ENCODE assay signal across 1 cellular context in genomic region chr1:246332078-246332477, GRCh38.
TF ChIP-seq lines count a peak whose summit lies in the region.

No MANE protein-coding gene starts in this region.

TF ChIP-seq in K562, 482 proteins besides CTCF, POLR2A, EP300 and RAD21 (continued from another document and continues in another):
- 0 out of 4 replicates have a peak, but pooled peaks of 1 of the 2 experiments have one; percentile 27 for TF ChIP-seq HDAC1 (IDR thresholded peaks at IDR 0.05)
- peak; percentile 44; the same call in 1 of the 2 replicates for TF ChIP-seq ZFX (CRISPR knock-in tag; IDR thresholded peaks at IDR 0.05)
- TF ChIP-seq MAX (CRISPR knock-in tag; IDR thresholded peaks at IDR 0.05): no peak
- TF ChIP-seq PBX2 (CRISPR knock-in tag; IDR thresholded peaks at IDR 0.05; ENCODE audit: low read depth): no peak
- TF ChIP-seq PBX2 (tag; conservative IDR thresholded peaks at IDR 0.05; ENCODE audit: low read depth): peak; percentile 69
- TF ChIP-seq CBFA2T3 (IDR thresholded peaks at IDR 0.05): peak; percentile 81
- TF ChIP-seq DPF2 (IDR thresholded peaks at IDR 0.05): peak; percentile 64
- TF ChIP-seq RCOR1 (IDR thresholded peaks at IDR 0.05; ENCODE audit: borderline replicate concordance in 1 of 2, low read depth in 2 of 2, low read length in 2 of 2): peak in 1 of 2 experiments; percentile 46; a peak in 1 of 4 replicates
- TF ChIP-seq MTA2 (IDR thresholded peaks at IDR 0.05; ENCODE audit: low read depth): peak; percentile 52; the same call in 1 of the 2 replicates
- TF ChIP-seq SP1 (CRISPR knock-in tag; IDR thresholded peaks at IDR 0.05): 0 out of 2 replicates have a peak, but pooled peaks have one; percentile 19
- TF ChIP-seq TCF7 (IDR thresholded peaks at IDR 0.05; ENCODE audit: borderline replicate concordance): peak; percentile 96
- TF ChIP-seq SMARCE1 (IDR thresholded peaks at IDR 0.05): 0 out of 2 replicates have a peak, but pooled peaks have one; percentile 14
- TF ChIP-seq MCM2 (IDR thresholded peaks at IDR 0.05; ENCODE audit: low read depth): no peak
- TF ChIP-seq ZNF592 (IDR thresholded peaks at IDR 0.05): peak; percentile 53; the same call in 1 of the 2 replicates
- no peak for TF ChIP-seq CHD7 (IDR thresholded peaks at IDR 0.05; ENCODE audit: low read depth, low read length)
- no peak for TF ChIP-seq ZNF76 (CRISPR knock-in tag; IDR thresholded peaks at IDR 0.05; ENCODE audit: borderline replicate concordance)
- TF ChIP-seq TEAD4 (IDR thresholded peaks at IDR 0.05; ENCODE audit: low read length): peak; percentile 79
- no peak for TF ChIP-seq TEAD4 (CRISPR knock-in tag; IDR thresholded peaks at IDR 0.05; ENCODE audit: borderline replicate concordance)
- no peak for TF ChIP-seq GABPB2 (CRISPR knock-in tag; conservative IDR thresholded peaks at IDR 0.05)
- TF ChIP-seq CLOCK (CRISPR knock-in tag; IDR thresholded peaks at IDR 0.05; ENCODE audit: borderline replicate concordance): no peak
- peak; percentile 69 for TF ChIP-seq SOX6 (IDR thresholded peaks at IDR 0.05)
